In the genomic region with DNA sequence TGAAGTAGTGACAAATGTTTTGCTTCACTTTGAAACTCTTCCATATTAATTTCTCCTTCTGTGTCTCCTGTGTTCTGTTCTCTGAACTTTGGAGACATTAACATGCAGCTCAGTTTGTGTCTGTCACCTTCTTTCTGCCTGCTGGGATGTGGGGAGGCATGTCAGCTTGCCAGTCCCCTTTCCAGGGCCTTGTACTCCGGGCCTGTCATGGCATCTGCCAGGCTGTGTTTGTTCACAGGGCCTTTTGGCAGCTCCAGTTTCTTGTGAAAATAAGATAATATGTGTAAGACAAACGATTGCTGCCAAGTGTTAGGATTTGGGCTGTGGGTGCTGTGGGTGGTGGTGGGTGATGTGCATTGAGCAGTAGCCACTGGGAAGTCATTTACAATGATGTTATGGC, we compare ENCODE assay signal across 1 cellular context.
TF ChIP-seq lines count a peak whose summit lies in the region.

No MANE protein-coding gene starts in this region.

TF ChIP-seq in GM23338, 12 proteins besides CTCF, POLR2A, EP300 and RAD21 (continued from another document):
- TF ChIP-seq, protein P1, sequence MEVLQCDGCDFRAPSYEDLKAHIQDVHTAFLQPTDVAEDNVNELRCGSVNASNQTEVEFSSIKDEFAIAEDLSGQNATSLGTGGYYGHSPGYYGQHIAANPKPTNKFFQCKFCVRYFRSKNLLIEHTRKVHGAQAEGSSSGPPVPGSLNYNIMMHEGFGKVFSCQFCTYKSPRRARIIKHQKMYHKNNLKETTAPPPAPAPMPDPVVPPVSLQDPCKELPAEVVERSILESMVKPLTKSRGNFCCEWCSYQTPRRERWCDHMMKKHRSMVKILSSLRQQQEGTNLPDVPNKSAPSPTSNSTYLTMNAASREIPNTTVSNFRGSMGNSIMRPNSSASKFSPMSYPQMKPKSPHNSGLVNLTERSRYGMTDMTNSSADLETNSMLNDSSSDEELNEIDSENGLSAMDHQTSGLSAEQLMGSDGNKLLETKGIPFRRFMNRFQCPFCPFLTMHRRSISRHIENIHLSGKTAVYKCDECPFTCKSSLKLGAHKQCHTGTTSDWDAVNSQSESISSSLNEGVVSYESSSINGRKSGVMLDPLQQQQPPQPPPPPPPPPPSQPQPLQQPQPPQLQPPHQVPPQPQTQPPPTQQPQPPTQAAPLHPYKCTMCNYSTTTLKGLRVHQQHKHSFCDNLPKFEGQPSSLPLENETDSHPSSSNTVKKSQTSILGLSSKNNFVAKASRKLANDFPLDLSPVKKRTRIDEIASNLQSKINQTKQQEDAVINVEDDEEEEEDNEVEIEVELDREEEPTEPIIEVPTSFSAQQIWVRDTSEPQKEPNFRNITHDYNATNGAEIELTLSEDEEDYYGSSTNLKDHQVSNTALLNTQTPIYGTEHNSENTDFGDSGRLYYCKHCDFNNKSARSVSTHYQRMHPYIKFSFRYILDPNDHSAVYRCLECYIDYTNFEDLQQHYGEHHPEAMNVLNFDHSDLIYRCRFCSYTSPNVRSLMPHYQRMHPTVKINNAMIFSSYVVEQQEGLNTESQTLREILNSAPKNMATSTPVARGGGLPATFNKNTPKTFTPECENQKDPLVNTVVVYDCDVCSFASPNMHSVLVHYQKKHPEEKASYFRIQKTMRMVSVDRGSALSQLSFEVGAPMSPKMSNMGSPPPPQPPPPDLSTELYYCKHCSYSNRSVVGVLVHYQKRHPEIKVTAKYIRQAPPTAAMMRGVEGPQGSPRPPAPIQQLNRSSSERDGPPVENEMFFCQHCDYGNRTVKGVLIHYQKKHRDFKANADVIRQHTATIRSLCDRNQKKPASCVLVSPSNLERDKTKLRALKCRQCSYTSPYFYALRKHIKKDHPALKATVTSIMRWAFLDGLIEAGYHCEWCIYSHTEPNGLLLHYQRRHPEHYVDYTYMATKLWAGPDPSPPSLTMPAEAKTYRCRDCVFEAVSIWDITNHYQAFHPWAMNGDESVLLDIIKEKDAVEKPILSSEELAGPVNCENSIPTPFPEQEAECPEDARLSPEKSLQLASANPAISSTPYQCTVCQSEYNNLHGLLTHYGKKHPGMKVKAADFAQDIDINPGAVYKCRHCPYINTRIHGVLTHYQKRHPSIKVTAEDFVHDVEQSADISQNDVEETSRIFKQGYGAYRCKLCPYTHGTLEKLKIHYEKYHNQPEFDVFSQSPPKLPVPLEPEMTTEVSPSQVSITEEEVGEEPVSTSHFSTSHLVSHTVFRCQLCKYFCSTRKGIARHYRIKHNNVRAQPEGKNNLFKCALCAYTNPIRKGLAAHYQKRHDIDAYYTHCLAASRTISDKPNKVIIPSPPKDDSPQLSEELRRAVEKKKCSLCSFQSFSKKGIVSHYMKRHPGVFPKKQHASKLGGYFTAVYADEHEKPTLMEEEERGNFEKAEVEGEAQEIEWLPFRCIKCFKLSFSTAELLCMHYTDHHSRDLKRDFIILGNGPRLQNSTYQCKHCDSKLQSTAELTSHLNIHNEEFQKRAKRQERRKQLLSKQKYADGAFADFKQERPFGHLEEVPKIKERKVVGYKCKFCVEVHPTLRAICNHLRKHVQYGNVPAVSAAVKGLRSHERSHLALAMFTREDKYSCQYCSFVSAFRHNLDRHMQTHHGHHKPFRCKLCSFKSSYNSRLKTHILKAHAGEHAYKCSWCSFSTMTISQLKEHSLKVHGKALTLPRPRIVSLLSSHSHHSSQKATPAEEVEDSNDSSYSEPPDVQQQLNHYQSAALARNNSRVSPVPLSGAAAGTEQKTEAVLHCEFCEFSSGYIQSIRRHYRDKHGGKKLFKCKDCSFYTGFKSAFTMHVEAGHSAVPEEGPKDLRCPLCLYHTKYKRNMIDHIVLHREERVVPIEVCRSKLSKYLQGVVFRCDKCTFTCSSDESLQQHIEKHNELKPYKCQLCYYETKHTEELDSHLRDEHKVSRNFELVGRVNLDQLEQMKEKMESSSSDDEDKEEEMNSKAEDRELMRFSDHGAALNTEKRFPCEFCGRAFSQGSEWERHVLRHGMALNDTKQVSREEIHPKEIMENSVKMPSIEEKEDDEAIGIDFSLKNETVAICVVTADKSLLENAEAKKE (CRISPR knock-in tag; IDR thresholded peaks at IDR 0.05) = no peak
- TF ChIP-seq CREB1 (CRISPR knock-in tag; IDR thresholded peaks at IDR 0.05; ENCODE audit: low read depth) = no peak
- TF ChIP-seq EZH2 (IDR thresholded peaks at IDR 0.05; ENCODE audit: low read depth, unreplicated experiment) = no peak
- TF ChIP-seq POLR2AphosphoS5 (IDR thresholded peaks at IDR 0.05; ENCODE audit: low read depth) = no peak
- TF ChIP-seq, protein P2, sequence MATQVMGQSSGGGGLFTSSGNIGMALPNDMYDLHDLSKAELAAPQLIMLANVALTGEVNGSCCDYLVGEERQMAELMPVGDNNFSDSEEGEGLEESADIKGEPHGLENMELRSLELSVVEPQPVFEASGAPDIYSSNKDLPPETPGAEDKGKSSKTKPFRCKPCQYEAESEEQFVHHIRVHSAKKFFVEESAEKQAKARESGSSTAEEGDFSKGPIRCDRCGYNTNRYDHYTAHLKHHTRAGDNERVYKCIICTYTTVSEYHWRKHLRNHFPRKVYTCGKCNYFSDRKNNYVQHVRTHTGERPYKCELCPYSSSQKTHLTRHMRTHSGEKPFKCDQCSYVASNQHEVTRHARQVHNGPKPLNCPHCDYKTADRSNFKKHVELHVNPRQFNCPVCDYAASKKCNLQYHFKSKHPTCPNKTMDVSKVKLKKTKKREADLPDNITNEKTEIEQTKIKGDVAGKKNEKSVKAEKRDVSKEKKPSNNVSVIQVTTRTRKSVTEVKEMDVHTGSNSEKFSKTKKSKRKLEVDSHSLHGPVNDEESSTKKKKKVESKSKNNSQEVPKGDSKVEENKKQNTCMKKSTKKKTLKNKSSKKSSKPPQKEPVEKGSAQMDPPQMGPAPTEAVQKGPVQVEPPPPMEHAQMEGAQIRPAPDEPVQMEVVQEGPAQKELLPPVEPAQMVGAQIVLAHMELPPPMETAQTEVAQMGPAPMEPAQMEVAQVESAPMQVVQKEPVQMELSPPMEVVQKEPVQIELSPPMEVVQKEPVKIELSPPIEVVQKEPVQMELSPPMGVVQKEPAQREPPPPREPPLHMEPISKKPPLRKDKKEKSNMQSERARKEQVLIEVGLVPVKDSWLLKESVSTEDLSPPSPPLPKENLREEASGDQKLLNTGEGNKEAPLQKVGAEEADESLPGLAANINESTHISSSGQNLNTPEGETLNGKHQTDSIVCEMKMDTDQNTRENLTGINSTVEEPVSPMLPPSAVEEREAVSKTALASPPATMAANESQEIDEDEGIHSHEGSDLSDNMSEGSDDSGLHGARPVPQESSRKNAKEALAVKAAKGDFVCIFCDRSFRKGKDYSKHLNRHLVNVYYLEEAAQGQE (IDR thresholded peaks at IDR 0.05; ENCODE audit: unreplicated experiment) = no peak
- TF ChIP-seq JUNB (IDR thresholded peaks at IDR 0.05; ENCODE audit: unreplicated experiment) = no peak
